17 cellular contexts compared by ENCODE assay signal in genomic region chr4:89797117-89797516, GRCh38. TPM values are rescaled to one million over a fixed set of nuclear protein-coding genes. Genes with fewer than 3 reads are reported as not detected.
DNase-seq lines count a peak whose midpoint lies in the region; ATAC-seq and TF ChIP-seq lines count a peak whose summit lies in the region.
"Had no signal": no experiment of that assay in that cellular context is flagged by ENCODE, and none has a peak within 500 bp of the region (broad histone marks: within the 10 kb centered on the region; RNA-seq: fewer than 3 reads in every experiment).

No MANE protein-coding gene starts in this region.

- H3K36me3 ChIP-seq in BE2C = no peaks in the 10 kb centered on the region
- H3K36me3 ChIP-seq: right atrium auricular region, upper lobe of left lung had no signal

- TF ChIP-seq CTCF in BE2C (IDR thresholded peaks at IDR 0.05; ENCODE audit: low read depth, low read length) (no peak), astrocyte of the spinal cord (IDR thresholded peaks at IDR 0.05; ENCODE audit: low read depth, low read length) (no peak)

- in situ Hi-C loops in astrocyte of the spinal cord (cut with HindIII; ENCODE audit: low sequenced_read_pairs) = no loop called here

- no peaks in the 10 kb centered on the region for H3K27me3 ChIP-seq in BE2C
- H3K27me3 ChIP-seq: right atrium auricular region, upper lobe of left lung had no signal

- no peaks in the 10 kb centered on the region for H3K4me1 ChIP-seq in BE2C
- H3K4me1 ChIP-seq: right atrium auricular region, upper lobe of left lung had no signal

- ATAC-seq in GM21526 (IDR thresholded peaks at IDR 0.05; ENCODE audit: low FRiP score, unreplicated experiment) (no peak), GM19395 (IDR thresholded peaks at IDR 0.05; ENCODE audit: unreplicated experiment) (no peak), GM18873 (IDR thresholded peaks at IDR 0.05; ENCODE audit: low FRiP score, unreplicated experiment) (no peak)
- ATAC-seq: activated T-cell treated with anti-CD3 and anti-CD28 coated beads, Interleukin-2, amount 50 U/mL, for 72 hours; left lobe of liver; naive thymus-derived CD8-positive, alpha-beta T cell had no signal

- peak; percentile 12 for DNase-seq in BE2C
- peak; percentile 80 for DNase-seq in HT1080 (ENCODE audit: low read depth)
- DNase-seq in astrocyte of the spinal cord (ENCODE audit: low read depth, low spot score) = peak; percentile 82
- DNase-seq in islet precursor cell = peak; percentile 72
- DNase-seq in NCI-H524 (lab: John Stamatoyannopoulos, UW) = no peak
- DNase-seq: activated CD4-positive, alpha-beta T cell treated with anti-CD3 and anti-CD28 coated beads, Interleukin-2, amount 10 ng/mL, durations not matched to agents 7 days and 5 days; activated T-cell treated with anti-CD3 and anti-CD28 coated beads, Interleukin-2, amount 50 U/mL, for 72 hours; amniotic stem cell; naive thymus-derived CD8-positive, alpha-beta T cell; NCI-H748 treated with DMSO at 0.1 percent for 48 hours; stimulated activated CD4-positive, alpha-beta T cell treated with anti-CD3 and anti-CD28 coated beads, Interleukin-4, amount 100 ng/mL, for 1 hour; upper lobe of left lung had no signal

- H3K9me3 ChIP-seq in BE2C = no peaks in the 10 kb centered on the region
- H3K9me3 ChIP-seq: right atrium auricular region, upper lobe of left lung had no signal

- H3K4me3 ChIP-seq in BE2C (ENCODE audit: low read depth, low read length) = no peak overlapping the region
- no peak overlapping the region for H3K4me3 ChIP-seq in astrocyte of the spinal cord (ENCODE audit: low read depth, low read length)
- H3K4me3 ChIP-seq: right atrium auricular region, upper lobe of left lung had no signal

RNA-seq across cellular contexts. Expression of gene SNCA, which starts 39.8 kb away (rescaled TPM):
- 2.7 TPM for polyA plus RNA-seq in BE2C (2012; ENCODE audit: insufficient read depth, insufficient read length, low read depth)
- not detected in 2 replicates for total RNA-seq in HT1080 (2014; rRNA removed; shearing (Covaris generic))
- not detected in 2 replicates for polyA plus RNA-seq in HT1080 (2015; cell fraction: cytosol; rRNA removed)
- not detected in 2 replicates for polyA plus RNA-seq in HT1080 (2015; cell fraction: nucleus; rRNA removed)
- total RNA-seq: naive thymus-derived CD8-positive, alpha-beta T cell had no signal
- polyA plus RNA-seq: naive thymus-derived CD8-positive, alpha-beta T cell had no signal

Comparison
In these comparisons a context has a peak if more than half of its experiments do, and no peak if none do; other contexts are left out.
1. DNase-seq: peak in BE2C (single experiment), HT1080 (single experiment), astrocyte of the spinal cord (single experiment) and islet precursor cell (single experiment); none in NCI-H524 (0 of 2).